Comparison of ENCODE assay signal across 17 cellular contexts in genomic region chr4:53003959-53004358, GRCh38.
"Had no signal": no experiment of that assay in that cellular context is flagged by ENCODE, and none has a peak within 500 bp of the region (broad histone marks: within the 10 kb centered on the region; RNA-seq: fewer than 3 reads in every experiment).

No MANE protein-coding gene starts in this region.

- H3K4me3 Mint-ChIP-seq: activated naive CD4-positive, alpha-beta T cell treated with anti-CD3 and anti-CD28 coated beads for 36 hours; activated naive CD8-positive, alpha-beta T cell treated with anti-CD3 and anti-CD28 coated beads, Interleukin-2, amount 50 U/mL, for 24 hours; activated T-helper 17 cell treated with anti-CD3 and anti-CD28 coated beads, Interleukin-2, amount 50 U/mL, for 72 hours; mesothelial cell of epicardium had no signal

- H3K27ac Mint-ChIP-seq: activated naive CD4-positive, alpha-beta T cell treated with anti-CD3 and anti-CD28 coated beads for 36 hours; activated naive CD8-positive, alpha-beta T cell treated with anti-CD3 and anti-CD28 coated beads, Interleukin-2, amount 50 U/mL, for 24 hours; activated T-helper 17 cell treated with anti-CD3 and anti-CD28 coated beads, Interleukin-2, amount 50 U/mL, for 72 hours; mesothelial cell of epicardium had no signal

- DNase-seq: activated CD4-positive, alpha-beta T cell treated with anti-CD3 and anti-CD28 coated beads, Interleukin-2, amount 50 U/mL, for 4 hours; activated CD4-positive, CD25-positive, alpha-beta regulatory T cell treated with anti-CD3 and anti-CD28 coated beads, Interleukin-2, amount 50 U/mL, for 72 hours; activated naive CD4-positive, alpha-beta T cell treated with anti-CD3 and anti-CD28 coated beads for 36 hours; activated naive CD8-positive, alpha-beta T cell treated with anti-CD3 and anti-CD28 coated beads, Interleukin-2, amount 50 U/mL, for 24 hours; heart right ventricle; lower lobe of right lung; pancreas; stimulated activated CD4-positive, alpha-beta T cell treated with anti-CD3 and anti-CD28 coated beads, Interleukin-12 subunit alpha, Interleukin-12 subunit beta, amount 100 ng/mL, for 4 hours; stimulated activated CD4-positive, alpha-beta T cell treated with anti-CD3 and anti-CD28 coated beads, Interleukin-2, amount 100 ng/mL, for 24 hours; T1000 had no signal

- H3K36me3 ChIP-seq: ascending aorta, cardiac muscle cell, gastroesophageal sphincter, heart right ventricle, lower lobe of right lung, pancreas had no signal

- H3K4me3 ChIP-seq: ascending aorta, cardiac muscle cell, gastroesophageal sphincter, heart right ventricle, lower lobe of right lung, pancreas had no signal

- ATAC-seq: activated naive CD8-positive, alpha-beta T cell treated with anti-CD3 and anti-CD28 coated beads, Interleukin-2, amount 50 U/mL, for 24 hours; activated T-helper 17 cell treated with anti-CD3 and anti-CD28 coated beads, Interleukin-2, amount 50 U/mL, for 72 hours; gastroesophageal sphincter; lower lobe of right lung; pancreas had no signal

- H3K4me1 Mint-ChIP-seq: activated naive CD8-positive, alpha-beta T cell treated with anti-CD3 and anti-CD28 coated beads, Interleukin-2, amount 50 U/mL, for 24 hours had no signal

- FAIRE-seq: colon, endometrium, pancreas had no signal

- H3K4me1 ChIP-seq: ascending aorta, lower lobe of right lung had no signal

- H3K27me3 ChIP-seq: ascending aorta, cardiac muscle cell, gastroesophageal sphincter, heart right ventricle, pancreas had no signal

- H3K27ac ChIP-seq: ascending aorta, cardiac muscle cell, gastroesophageal sphincter, lower lobe of right lung, pancreas had no signal

- H3K36me3 Mint-ChIP-seq: mesothelial cell of epicardium had no signal

- H3K27me3 Mint-ChIP-seq: activated naive CD8-positive, alpha-beta T cell treated with anti-CD3 and anti-CD28 coated beads, Interleukin-2, amount 50 U/mL, for 24 hours; activated T-helper 17 cell treated with anti-CD3 and anti-CD28 coated beads, Interleukin-2, amount 50 U/mL, for 72 hours had no signal

- H3K9me3 Mint-ChIP-seq: activated naive CD4-positive, alpha-beta T cell treated with anti-CD3 and anti-CD28 coated beads for 36 hours; activated naive CD8-positive, alpha-beta T cell treated with anti-CD3 and anti-CD28 coated beads, Interleukin-2, amount 50 U/mL, for 24 hours; activated T-helper 17 cell treated with anti-CD3 and anti-CD28 coated beads, Interleukin-2, amount 50 U/mL, for 72 hours; mesothelial cell of epicardium had no signal

- H3K9me3 ChIP-seq: ascending aorta, gastroesophageal sphincter, heart right ventricle, lower lobe of right lung, pancreas had no signal
